In genomic region chr3:16419640-16420039, GRCh38 we compare ENCODE assay signal across 18 cellular contexts.
DNase-seq lines count a peak whose midpoint lies in the region; ATAC-seq and TF ChIP-seq lines count a peak whose summit lies in the region.
"Had no signal": no experiment of that assay in that cellular context is flagged by ENCODE, and none has a peak within 500 bp of the region (broad histone marks: within the 10 kb centered on the region; RNA-seq: fewer than 3 reads in every experiment).

No MANE protein-coding gene starts in this region.

- no peaks in the 10 kb centered on the region for H3K9me2 ChIP-seq in SK-N-SH

- H3K27ac Mint-ChIP-seq in T-helper 17 cell: peak overlapping the region; percentile 61
- H3K27ac Mint-ChIP-seq in stimulated activated memory B cell treated with anti-CD40 and anti-IgM and Interleukin-4, amounts not matched to agents 10 μg/mL and 1 μg/mL and 100 μg/mL, for 72 hours: peak overlapping the region; percentile 27
- H3K27ac Mint-ChIP-seq: activated T-helper 17 cell treated with anti-CD3 and anti-CD28 coated beads, Interleukin-2, amount 50 U/mL, for 72 hours; T-cell had no signal

- H3K4me1 Mint-ChIP-seq in T-helper 17 cell: peaks cover 29% of the 10 kb centered on the region
- peaks cover 40% of the 10 kb centered on the region for H3K4me1 Mint-ChIP-seq in stimulated activated memory B cell treated with anti-CD40 and anti-IgM and Interleukin-4, amounts not matched to agents 10 μg/mL and 1 μg/mL and 100 μg/mL, for 72 hours

- no peak for TF ChIP-seq CTCF in SK-N-SH (IDR thresholded peaks at IDR 0.05)

- H3F3A ChIP-seq in SK-N-SH (replicated peaks; ENCODE audit: insufficient read depth): no peaks in the 10 kb centered on the region

- no peak overlapping the region for H3K4me2 ChIP-seq in SK-N-SH

- H3K4me1 ChIP-seq in SK-N-SH (ENCODE audit: control insufficient read depth in 1 of 2, insufficient read depth in 2 of 2, low read depth in 1 of 2, low read length in 1 of 2): peaks cover 6 to 11% of the 10 kb centered on the region in 2 experiments; a peak in 3 of 4 replicates

- TF ChIP-seq EP300 in SK-N-SH (IDR thresholded peaks at IDR 0.05; ENCODE audit: borderline replicate concordance in 1 of 2, low read depth in 1 of 2, low read length in 1 of 2): no peak

- H3K36me3 Mint-ChIP-seq in T-helper 17 cell (ENCODE audit: low read depth): peaks cover 11% of the 10 kb centered on the region
- H3K36me3 Mint-ChIP-seq in stimulated activated memory B cell treated with anti-CD40 and anti-IgM and Interleukin-4, amounts not matched to agents 10 μg/mL and 1 μg/mL and 100 μg/mL, for 72 hours: peaks cover 80% of the 10 kb centered on the region

- no peaks in the 10 kb centered on the region for H3K27me3 ChIP-seq in SK-N-SH (ENCODE audit: insufficient read depth)
- H3K27me3 ChIP-seq: cardiac muscle cell had no signal

- H3K9me3 Mint-ChIP-seq in stimulated activated memory B cell treated with anti-CD40 and anti-IgM and Interleukin-4, amounts not matched to agents 10 μg/mL and 1 μg/mL and 100 μg/mL, for 72 hours: no peaks in the 10 kb centered on the region
- H3K9me3 Mint-ChIP-seq: activated T-helper 17 cell treated with anti-CD3 and anti-CD28 coated beads, Interleukin-2, amount 50 U/mL, for 72 hours; immature natural killer cell; naive thymus-derived CD8-positive, alpha-beta T cell; T-cell had no signal

- H3K9me3 ChIP-seq in SK-N-SH (no peaks in the 10 kb centered on the region), T-helper 17 cell (ENCODE audit: control insufficient read depth, low read length, poor library complexity, severe bottlenecking) (no peaks in the 10 kb centered on the region)

- WGBS in SK-N-SH (ENCODE audit: low lambda C conversion rate): 46% methylated on average over 3 of the region's 3 CpGs

- CTCF ChIA-PET in SK-N-SH (lab: Yijun Ruan, JAX): no interaction called here

- H3K9ac ChIP-seq in SK-N-SH: no peak overlapping the region

- DNase-seq in SK-N-SH (no peak), T-helper 17 cell (no peak), left cardiac atrium (no peak), NCI-H446 treated with DMSO at 0.1 percent for 48 hours (lab: John Stamatoyannopoulos, UW) (no peak), NCI-H2029 treated with DMSO at 0.1 percent for 48 hours (lab: John Stamatoyannopoulos, UW) (no peak)
- DNase-seq in activated effector memory CD4-positive, alpha-beta T cell treated with Interleukin-2 at 50 U/mL for 16 hours: no peak
- DNase-seq: activated CD4-positive, alpha-beta T cell treated with anti-CD3 and anti-CD28 coated beads for 48 hours; erythroblast; H7; immature natural killer cell; naive thymus-derived CD8-positive, alpha-beta T cell; NCI-H1694 treated with DMSO at 0.1 percent for 48 hours; NK-92 treated with Interleukin-12 subunit alpha and Interleukin-12 subunit beta, amount 100 ng/mL, for 24 hours; T-cell had no signal

- POLR2A ChIA-PET in SK-N-SH (lab: Yijun Ruan, JAX): no interaction called here

- H2AFZ ChIP-seq in SK-N-SH (ENCODE audit: low read depth): no peak overlapping the region

- H3K27me3 Mint-ChIP-seq in T-helper 17 cell: no peaks in the 10 kb centered on the region
- H3K27me3 Mint-ChIP-seq in stimulated activated memory B cell treated with anti-CD40 and anti-IgM and Interleukin-4, amounts not matched to agents 10 μg/mL and 1 μg/mL and 100 μg/mL, for 72 hours: peaks cover 17% of the 10 kb centered on the region
- H3K27me3 Mint-ChIP-seq: activated T-helper 17 cell treated with anti-CD3 and anti-CD28 coated beads, Interleukin-2, amount 50 U/mL, for 72 hours; naive thymus-derived CD8-positive, alpha-beta T cell; T-cell had no signal

- no peak overlapping the region for H3K4me3 ChIP-seq in SK-N-SH (ENCODE audit: low read depth in 2 of 2, low read length in 1 of 2)
- H3K4me3 ChIP-seq: cardiac muscle cell had no signal

- H3K36me3 ChIP-seq in SK-N-SH (replicated peaks in 1 of 2; ENCODE audit: control insufficient read depth in 1 of 2, insufficient read depth in 2 of 2, low read length in 1 of 2): peaks cover 0 to 3% of the 10 kb centered on the region in 2 experiments
- H3K36me3 ChIP-seq: cardiac muscle cell had no signal

- H3K79me2 ChIP-seq in SK-N-SH (ENCODE audit: insufficient read depth): peaks cover 23% of the 10 kb centered on the region

- no peak overlapping the region for H3K4me3 Mint-ChIP-seq in T-helper 17 cell
- H3K4me3 Mint-ChIP-seq in stimulated activated memory B cell treated with anti-CD40 and anti-IgM and Interleukin-4, amounts not matched to agents 10 μg/mL and 1 μg/mL and 100 μg/mL, for 72 hours: no peak overlapping the region
- H3K4me3 Mint-ChIP-seq: activated T-helper 17 cell treated with anti-CD3 and anti-CD28 coated beads, Interleukin-2, amount 50 U/mL, for 72 hours; immature natural killer cell; naive thymus-derived CD8-positive, alpha-beta T cell; T-cell had no signal

- ATAC-seq in SK-N-SH treated with all-trans-retinoic acid at 6 μM for 48 hours (peak; percentile 37), T-helper 17 cell (no peak), left cardiac atrium (peak; percentile 12 to 52)
- ATAC-seq in stimulated activated memory B cell treated with anti-CD40 and anti-IgM and Interleukin-4, amounts not matched to agents 10 μg/mL and 1 μg/mL and 100 μg/mL, for 72 hours: no peak
- ATAC-seq: activated T-helper 17 cell treated with anti-CD3 and anti-CD28 coated beads, Interleukin-2, amount 50 U/mL, for 72 hours; naive thymus-derived CD8-positive, alpha-beta T cell; T-cell had no signal

- TF ChIP-seq RAD21 in SK-N-SH (IDR thresholded peaks at IDR 0.05; ENCODE audit: low read length): no peak

- no peaks in the 10 kb centered on the region for H4K20me1 ChIP-seq in SK-N-SH (ENCODE audit: insufficient read depth)

- no peak overlapping the region; a peak in 1 of 4 replicates for H3K27ac ChIP-seq in SK-N-SH (ENCODE audit: low read depth in 2 of 2, low read length in 1 of 2)
- H3K27ac ChIP-seq: cardiac muscle cell had no signal

- intact Hi-C loops in left cardiac atrium (cut with DNase I): no loop called here

TF ChIP-seq in SK-N-SH treated with all-trans-retinoic acid at 6 μM for 48 hours, 23 proteins besides CTCF, POLR2A, EP300 and RAD21:
- TF ChIP-seq ZNF70 (CRISPR knock-in tag; IDR thresholded peaks at IDR 0.05) (no peak), CSRNP3 (CRISPR knock-in tag; IDR thresholded peaks at IDR 0.05) (no peak), ZNF8 (CRISPR knock-in tag; IDR thresholded peaks at IDR 0.05) (no peak)

TF ChIP-seq in SK-N-SH, 30 proteins besides CTCF, POLR2A, EP300 and RAD21 (continues in another document):
- no peak for TF ChIP-seq NFIC (IDR thresholded peaks at IDR 0.05; ENCODE audit: borderline replicate concordance)
- no peak for TF ChIP-seq TAF1 (IDR thresholded peaks at IDR 0.05; ENCODE audit: borderline replicate concordance, low read depth, low read length)
- no peak for TF ChIP-seq REST (IDR thresholded peaks at IDR 0.05; ENCODE audit: low read depth, low read length)
- TF ChIP-seq ZBTB33 (IDR thresholded peaks at IDR 0.05; ENCODE audit: borderline replicate concordance, low read depth): no peak
- no peak for TF ChIP-seq USF2 (IDR thresholded peaks at IDR 0.05; ENCODE audit: borderline replicate concordance, low read depth, low read length)
- no peak for TF ChIP-seq FOXJ3 (CRISPR knock-in tag; IDR thresholded peaks at IDR 0.05)
- no peak for TF ChIP-seq GATA2 (CRISPR knock-in tag; IDR thresholded peaks at IDR 0.05)
- no peak for TF ChIP-seq RFX5 (IDR thresholded peaks at IDR 0.05; ENCODE audit: low read length)

Comparison
In these comparisons a context has a peak if more than half of its experiments do, and no peak if none do; other contexts are left out.
1. ATAC-seq: peak in SK-N-SH treated with all-trans-retinoic acid at 6 μM for 48 hours (single experiment) and left cardiac atrium (2 of 2); none in T-helper 17 cell (single experiment) and stimulated activated memory B cell treated with anti-CD40 and anti-IgM and Interleukin-4, amounts not matched to agents 10 μg/mL and 1 μg/mL and 100 μg/mL, for 72 hours (single experiment).